In genomic region chr10:62424026-62424425, GRCh38 we compare ENCODE assay signal across 23 cellular contexts. TPM values are rescaled to one million over a fixed set of nuclear protein-coding genes. Genes with fewer than 3 reads are reported as not detected.
DNase-seq lines count a peak whose midpoint lies in the region; ATAC-seq and TF ChIP-seq lines count a peak whose summit lies in the region.
"Had no signal": no experiment of that assay in that cellular context is flagged by ENCODE, and none has a peak within 500 bp of the region (broad histone marks: within the 10 kb centered on the region; RNA-seq: fewer than 3 reads in every experiment).

No MANE protein-coding gene starts in this region.

- H3K27me3 ChIP-seq in CD4-positive, CD25-positive, alpha-beta regulatory T cell (ENCODE audit: control insufficient read depth, insufficient read depth, low read length) = no peaks in the 10 kb centered on the region
- no peaks in the 10 kb centered on the region for H3K27me3 ChIP-seq in SU-DHL-6 (ENCODE audit: low read length)
- H3K27me3 ChIP-seq: esophagus squamous epithelium, MG63, tibial artery had no signal

- H3K27ac Mint-ChIP-seq in CD4-positive, CD25-positive, alpha-beta regulatory T cell = no peak overlapping the region
- no peak overlapping the region for H3K27ac Mint-ChIP-seq in immature natural killer cell
- H3K27ac Mint-ChIP-seq in activated CD4-positive, alpha-beta T cell treated with anti-CD3 and anti-CD28 coated beads for 36 hours = no peak overlapping the region
- H3K27ac Mint-ChIP-seq: activated CD4-positive, alpha-beta memory T cell treated with anti-CD3 and anti-CD28 coated beads for 36 hours; activated naive CD4-positive, alpha-beta T cell treated with anti-CD3 and anti-CD28 coated beads, Interleukin-2, amount 10 ng/mL, durations not matched to agents 7 days and 5 days; memory B cell; natural killer cell treated with Interleukin-12 subunit alpha and Interleukin-12 subunit beta and Interleukin-15 and Interleukin-18, amount 100 ng/mL, for 72 hours had no signal

- DNase-seq in CD4-positive, CD25-positive, alpha-beta regulatory T cell = peak in 2 of 3 donors; percentile 6 to 32
- peak; percentile 13 for DNase-seq in HT1080 (ENCODE audit: low read depth)
- DNase-seq in immature natural killer cell = peak in 2 of 3 donors; percentile 1 to 19
- DNase-seq in NCI-H446 (lab: John Stamatoyannopoulos, UW) = no peak
- DNase-seq in stimulated activated CD4-positive, alpha-beta T cell treated with anti-CD3 and anti-CD28 coated beads, Interleukin-2, amount 100 ng/mL, for 24 hours = no peak
- no peak for DNase-seq in activated CD4-positive, alpha-beta T cell treated with anti-CD3 and anti-CD28 coated beads for 36 hours
- DNase-seq: activated CD4-positive, alpha-beta memory T cell treated with anti-CD3 and anti-CD28 coated beads for 36 hours; activated naive CD4-positive, alpha-beta T cell treated with anti-CD3 and anti-CD28 coated beads, Interleukin-2, amount 10 ng/mL, durations not matched to agents 7 days and 5 days; activated T-cell treated with anti-CD3 and anti-CD28 coated beads, Interleukin-2, amount 50 U/mL, for 1 hour; esophagus squamous epithelium; islet precursor cell; MG63; NCI-H187; NCI-H524 treated with DMSO at 0.1 percent for 48 hours; T-helper 1 cell; tibial artery had no signal

- H3K36me3 ChIP-seq in CD4-positive, CD25-positive, alpha-beta regulatory T cell (ENCODE audit: control insufficient read depth, insufficient read depth, low read length) = peaks cover 5% of the 10 kb centered on the region
- no peaks in the 10 kb centered on the region for H3K36me3 ChIP-seq in SU-DHL-6 (ENCODE audit: low read length)
- H3K36me3 ChIP-seq: esophagus squamous epithelium, MG63, prostate gland, tibial artery had no signal

- no peaks in the 10 kb centered on the region for H3F3A ChIP-seq in SU-DHL-6 (ENCODE audit: insufficient read depth)

- POLR2A ChIA-PET in activated CD4-positive, alpha-beta T cell treated with anti-CD3 and anti-CD28 coated beads for 36 hours (lab: Charles Lee) = no interaction called here

- no peaks in the 10 kb centered on the region for H3K9me3 ChIP-seq in CD4-positive, CD25-positive, alpha-beta regulatory T cell (ENCODE audit: control insufficient read depth in 2 of 2, low read length in 2 of 2)
- no peaks in the 10 kb centered on the region for H3K9me3 ChIP-seq in SU-DHL-6 (ENCODE audit: insufficient read depth, low read length)
- H3K9me3 ChIP-seq: esophagus squamous epithelium, MG63, prostate gland, tibial artery had no signal

- peak; percentile 21 for TF ChIP-seq CTCF in SU-DHL-6 (IDR thresholded peaks at IDR 0.05; ENCODE audit: insufficient read depth, low read length, poor library complexity, severe bottlenecking)

- H3K4me3 ChIP-seq in CD4-positive, CD25-positive, alpha-beta regulatory T cell (ENCODE audit: low read depth, low read length) = no peak overlapping the region
- H3K4me3 ChIP-seq in SU-DHL-6 (ENCODE audit: insufficient read depth, low read length, poor library complexity, severe bottlenecking) = no peak overlapping the region
- H3K4me3 ChIP-seq: esophagus squamous epithelium, MG63, prostate gland, tibial artery had no signal

- no peak overlapping the region for H3K27ac ChIP-seq in CD4-positive, CD25-positive, alpha-beta regulatory T cell (ENCODE audit: insufficient read depth, low read length, poor library complexity, severe bottlenecking)
- H3K27ac ChIP-seq in SU-DHL-6 (ENCODE audit: low read depth, low read length) = no peak overlapping the region
- H3K27ac ChIP-seq: esophagus squamous epithelium, prostate gland, tibial artery, VCaP had no signal

- no peaks in the 10 kb centered on the region for H3K4me1 ChIP-seq in CD4-positive, CD25-positive, alpha-beta regulatory T cell (ENCODE audit: control insufficient read depth, insufficient read depth, low read length, poor library complexity, severe bottlenecking)
- H3K4me1 ChIP-seq: esophagus squamous epithelium, prostate gland, tibial artery had no signal

- H3K36me3 Mint-ChIP-seq in CD4-positive, CD25-positive, alpha-beta regulatory T cell = no peaks in the 10 kb centered on the region
- H3K36me3 Mint-ChIP-seq in immature natural killer cell = peaks cover 3 to 10% (median 7%) of the 10 kb centered on the region in 3 donors
- peaks cover 4% of the 10 kb centered on the region for H3K36me3 Mint-ChIP-seq in activated CD4-positive, alpha-beta T cell treated with anti-CD3 and anti-CD28 coated beads for 36 hours (ENCODE audit: low read depth)
- H3K36me3 Mint-ChIP-seq: activated naive CD4-positive, alpha-beta T cell treated with anti-CD3 and anti-CD28 coated beads, Interleukin-2, amount 10 ng/mL, durations not matched to agents 7 days and 5 days; memory B cell had no signal

- H3K4me1 Mint-ChIP-seq in CD4-positive, CD25-positive, alpha-beta regulatory T cell = peaks cover 0 to 3% (median 0%) of the 10 kb centered on the region in 4 donors
- no peaks in the 10 kb centered on the region for H3K4me1 Mint-ChIP-seq in immature natural killer cell
- peaks cover 23% of the 10 kb centered on the region for H3K4me1 Mint-ChIP-seq in activated CD4-positive, alpha-beta T cell treated with anti-CD3 and anti-CD28 coated beads for 36 hours
- H3K4me1 Mint-ChIP-seq: activated naive CD4-positive, alpha-beta T cell treated with anti-CD3 and anti-CD28 coated beads, Interleukin-2, amount 10 ng/mL, durations not matched to agents 7 days and 5 days; memory B cell had no signal

- intact Hi-C loops in activated CD4-positive, alpha-beta T cell treated with anti-CD3 and anti-CD28 coated beads for 36 hours (cut with DNase I, micrococcal nuclease) = loop anchor here in 1 of 2 experiments (10.0 kb wide), 1 partner anchor 679 kb away; no protein-coding TSS in a partner anchor

- H3K4me2 ChIP-seq in SU-DHL-6 (ENCODE audit: low read depth, low read length, poor library complexity, severe bottlenecking) = no peak overlapping the region

- peaks cover 0 to 8% (median 2%) of the 10 kb centered on the region in 7 donors for H3K9me3 Mint-ChIP-seq in CD4-positive, CD25-positive, alpha-beta regulatory T cell
- peaks cover 0 to 3% (median 0%) of the 10 kb centered on the region in 6 donors for H3K9me3 Mint-ChIP-seq in immature natural killer cell
- H3K9me3 Mint-ChIP-seq in activated CD4-positive, alpha-beta T cell treated with anti-CD3 and anti-CD28 coated beads for 36 hours (ENCODE audit: low read depth) = peaks cover 7% of the 10 kb centered on the region
- H3K9me3 Mint-ChIP-seq: natural killer cell treated with Interleukin-12 subunit alpha and Interleukin-12 subunit beta and Interleukin-15 and Interleukin-18, amount 100 ng/mL, for 72 hours had no signal

- no peak for ATAC-seq in CD4-positive, CD25-positive, alpha-beta regulatory T cell (ENCODE audit: low read depth in 2 of 2)
- ATAC-seq in activated CD4-positive, alpha-beta T cell treated with anti-CD3 and anti-CD28 coated beads for 36 hours = no peak
- ATAC-seq in GM19467 (IDR thresholded peaks at IDR 0.05; ENCODE audit: unreplicated experiment) = no peak
- ATAC-seq: natural killer cell treated with Interleukin-12 subunit alpha and Interleukin-12 subunit beta and Interleukin-15 and Interleukin-18, amount 100 ng/mL, for 72 hours had no signal

- H4K20me1 ChIP-seq in SU-DHL-6 (ENCODE audit: low read depth, low read length) = no peaks in the 10 kb centered on the region

- H3K27me3 Mint-ChIP-seq in CD4-positive, CD25-positive, alpha-beta regulatory T cell = no peaks in the 10 kb centered on the region
- peaks cover 0 to 9% (median 2%) of the 10 kb centered on the region in 3 donors for H3K27me3 Mint-ChIP-seq in immature natural killer cell (ENCODE audit: low read depth in 3 of 3)
- H3K27me3 Mint-ChIP-seq in activated CD4-positive, alpha-beta T cell treated with anti-CD3 and anti-CD28 coated beads for 36 hours = peaks cover 4% of the 10 kb centered on the region
- H3K27me3 Mint-ChIP-seq: activated CD4-positive, alpha-beta memory T cell treated with anti-CD3 and anti-CD28 coated beads for 36 hours; activated naive CD4-positive, alpha-beta T cell treated with anti-CD3 and anti-CD28 coated beads, Interleukin-2, amount 10 ng/mL, durations not matched to agents 7 days and 5 days; memory B cell had no signal

- no peaks in the 10 kb centered on the region for H3K9me2 ChIP-seq in SU-DHL-6 (replicated peaks; ENCODE audit: insufficient read depth, low read length)

- H3K79me2 ChIP-seq in SU-DHL-6 (ENCODE audit: insufficient read depth, low read length) = no peaks in the 10 kb centered on the region

- CTCF ChIA-PET in activated CD4-positive, alpha-beta T cell treated with anti-CD3 and anti-CD28 coated beads for 36 hours (lab: Charles Lee) = interaction anchor here (0.7 to 1.2 kb wide), 2 partner anchors 10 to 158 kb away, joined by 3 to 5 read pairs; no protein-coding TSS in a partner anchor

- H2AFZ ChIP-seq in SU-DHL-6 (ENCODE audit: low read depth, low read length, severe bottlenecking) = no peak overlapping the region

- no peak overlapping the region for H3K9ac ChIP-seq in SU-DHL-6 (ENCODE audit: low read length)

- no peak overlapping the region for H3K4me3 Mint-ChIP-seq in CD4-positive, CD25-positive, alpha-beta regulatory T cell
- no peak overlapping the region for H3K4me3 Mint-ChIP-seq in immature natural killer cell
- H3K4me3 Mint-ChIP-seq in activated CD4-positive, alpha-beta T cell treated with anti-CD3 and anti-CD28 coated beads for 36 hours = no peak overlapping the region
- H3K4me3 Mint-ChIP-seq: activated CD4-positive, alpha-beta memory T cell treated with anti-CD3 and anti-CD28 coated beads for 36 hours; activated naive CD4-positive, alpha-beta T cell treated with anti-CD3 and anti-CD28 coated beads, Interleukin-2, amount 10 ng/mL, durations not matched to agents 7 days and 5 days; memory B cell; natural killer cell treated with Interleukin-12 subunit alpha and Interleukin-12 subunit beta and Interleukin-15 and Interleukin-18, amount 100 ng/mL, for 72 hours had no signal

RNA-seq across cellular contexts. Expression of gene ZNF365, which starts 49.9 kb away (rescaled TPM):
- 13.8 TPM for total RNA-seq in CD4-positive, CD25-positive, alpha-beta regulatory T cell
- polyA plus RNA-seq in CD4-positive, CD25-positive, alpha-beta regulatory T cell = 1 to 10 TPM; 6.2 to 8.0 (median 7.1) TPM
- total RNA-seq in HT1080 (2014; rRNA removed; shearing (Covaris generic)) = 8.2 and 8.8 TPM in 2 replicates
- polyA plus RNA-seq in HT1080 (2015; cell fraction: cytosol; rRNA removed) = 6.2 and 7.4 TPM in 2 replicates
- 5.9 and 6.4 TPM in 2 replicates for polyA plus RNA-seq in HT1080 (2015; cell fraction: nucleus; rRNA removed)
- polyA plus RNA-seq in immature natural killer cell = 1 to 10 TPM; 4.2 to 9.8 (median 5.4) TPM
- under 1 TPM; 0.09 to 0.32 TPM for total RNA-seq in activated CD4-positive, alpha-beta T cell treated with anti-CD3 and anti-CD28 coated beads for 36 hours
- total RNA-seq: dermis microvascular lymphatic vessel endothelial cell had no signal

Comparison
In these comparisons a context has a peak if more than half of its experiments do, and no peak if none do; other contexts are left out.
1. DNase-seq: peak in CD4-positive, CD25-positive, alpha-beta regulatory T cell (2 of 3), HT1080 (single experiment) and immature natural killer cell (2 of 3); none in NCI-H446 (0 of 2), stimulated activated CD4-positive, alpha-beta T cell treated with anti-CD3 and anti-CD28 coated beads, Interleukin-2, amount 100 ng/mL, for 24 hours (0 of 2) and activated CD4-positive, alpha-beta T cell treated with anti-CD3 and anti-CD28 coated beads for 36 hours (single experiment).